Comparison of ENCODE assay signal across 8 cellular contexts in the genomic region with DNA sequence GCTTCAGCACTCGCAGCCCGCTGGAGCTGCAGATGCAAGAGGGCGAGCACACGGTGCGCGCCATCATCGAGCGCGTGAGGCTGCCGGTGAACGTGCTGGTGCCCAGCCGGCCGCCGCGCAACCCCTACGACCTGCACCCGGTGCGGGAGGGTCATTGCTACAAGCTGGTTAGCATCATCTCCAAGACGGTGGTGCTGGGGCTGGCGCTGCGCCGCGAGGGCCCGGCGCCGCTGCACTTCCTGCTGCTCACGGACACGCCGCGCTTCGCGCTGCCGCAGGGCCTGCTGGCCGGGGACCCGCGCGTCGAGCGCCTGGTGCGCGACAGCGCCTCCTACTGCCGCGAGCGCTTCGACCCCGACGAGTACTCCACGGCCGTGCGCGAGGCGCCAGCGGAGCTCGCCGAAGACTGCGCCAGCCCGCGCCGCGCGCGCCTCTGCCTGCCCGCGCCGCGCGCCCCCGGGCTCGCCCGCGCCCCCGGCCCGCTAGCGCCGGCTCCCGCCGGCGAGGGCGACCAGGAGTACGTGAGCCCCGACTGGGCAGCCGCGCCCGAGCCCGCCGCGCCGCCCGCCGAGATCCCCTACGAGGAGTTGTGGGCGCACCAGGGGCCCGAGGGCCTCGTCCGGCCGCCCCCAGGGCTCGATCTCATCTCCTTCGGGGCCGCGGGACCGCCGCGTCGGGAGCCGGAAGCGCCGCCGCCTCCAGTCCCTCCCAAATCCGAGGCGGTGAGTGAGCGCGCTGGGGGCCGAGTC. TPM values are rescaled to one million over a fixed set of nuclear protein-coding genes. Genes with fewer than 3 reads are reported as not detected.
A peak's percentile ranks its signal among the peaks of the same experiment; 100 is the strongest.
DNase-seq lines count a peak whose midpoint lies in the region; ATAC-seq and TF ChIP-seq lines count a peak whose summit lies in the region.

No MANE protein-coding gene starts in this region.

- H3K4me1 Mint-ChIP-seq in WTC11: peaks cover 24% of the 10 kb centered on the region

- H3K4me3 Mint-ChIP-seq in WTC11: peak overlapping the region; percentile 66

- POLR2A ChIA-PET in WTC11 (lab: Charles Lee): interaction anchor here (0.9 to 1.4 kb wide), 2 partner anchors 12 to 306 kb away, joined by 3 to 5 read pairs; a partner anchor contains a TSS

- TF ChIP-seq POLR2A in GM19099 (IDR thresholded peaks at IDR 0.05; ENCODE audit: extremely low read depth, insufficient read length, low read depth): peak; percentile 68

- H3K27me3 Mint-ChIP-seq in WTC11 (ENCODE audit: low read depth): peaks cover 19% of the 10 kb centered on the region

- TF ChIP-seq CTCF in WTC11 (IDR thresholded peaks at IDR 0.05): peak; percentile 56; the same call in 1 of the 2 replicates
- peak; percentile 52 to 68 for TF ChIP-seq CTCF in left lung (IDR thresholded peaks at IDR 0.05)

- DNase-seq in AG08395 (ENCODE audit: low spot score) (peak; percentile 93), WTC11 (ENCODE audit: low spot score) (peak; percentile 82), left lung (peak; percentile 89 to 97), inferior parietal cortex (ENCODE audit: extremely low spot score) (no peak)
- DNase-seq in central memory CD4-positive, alpha-beta T cell: peak; percentile 83
- DNase-seq in stimulated activated CD4-positive, alpha-beta T cell treated with anti-CD3 and anti-CD28 coated beads, Interleukin-4, amount 100 ng/mL, for 24 hours: peak; percentile 83

- peak overlapping the region; percentile 34 to 40 for H3K4me3 ChIP-seq in left lung

- peak; percentile 75 for ATAC-seq in HG03571 (IDR thresholded peaks at IDR 0.05; ENCODE audit: unreplicated experiment)
- ATAC-seq in WTC11: peak; percentile 77
- peak; percentile 96 for ATAC-seq in left lung

- no peak overlapping the region for H3K27ac ChIP-seq in left lung

- peaks cover 0 to 37% of the 10 kb centered on the region in 2 donors for H3K27me3 ChIP-seq in left lung

- no peaks in the 10 kb centered on the region for H3K9me3 ChIP-seq in left lung

- H3K4me1 ChIP-seq in left lung: peaks cover 0 to 22% of the 10 kb centered on the region in 2 donors

- CTCF ChIA-PET in WTC11 (lab: Charles Lee): interaction anchor here (0.5 to 5.7 kb wide), 21 partner anchors 8 to 832 kb away, joined by 3 to 53 read pairs (median 5); a partner anchor contains a TSS

- H3K9me3 Mint-ChIP-seq in WTC11: no peaks in the 10 kb centered on the region

- intact Hi-C loops in left lung (cut with DNase I): no loop called here

- peaks cover 0 to 4% of the 10 kb centered on the region in 2 donors for H3K36me3 ChIP-seq in left lung

- no peak overlapping the region for H3K27ac Mint-ChIP-seq in WTC11

- peaks cover 13% of the 10 kb centered on the region for H3K36me3 Mint-ChIP-seq in WTC11

TF ChIP-seq in WTC11, 78 proteins besides CTCF, POLR2A, EP300 and RAD21 (continues in another document):
- TF ChIP-seq, protein P1, sequence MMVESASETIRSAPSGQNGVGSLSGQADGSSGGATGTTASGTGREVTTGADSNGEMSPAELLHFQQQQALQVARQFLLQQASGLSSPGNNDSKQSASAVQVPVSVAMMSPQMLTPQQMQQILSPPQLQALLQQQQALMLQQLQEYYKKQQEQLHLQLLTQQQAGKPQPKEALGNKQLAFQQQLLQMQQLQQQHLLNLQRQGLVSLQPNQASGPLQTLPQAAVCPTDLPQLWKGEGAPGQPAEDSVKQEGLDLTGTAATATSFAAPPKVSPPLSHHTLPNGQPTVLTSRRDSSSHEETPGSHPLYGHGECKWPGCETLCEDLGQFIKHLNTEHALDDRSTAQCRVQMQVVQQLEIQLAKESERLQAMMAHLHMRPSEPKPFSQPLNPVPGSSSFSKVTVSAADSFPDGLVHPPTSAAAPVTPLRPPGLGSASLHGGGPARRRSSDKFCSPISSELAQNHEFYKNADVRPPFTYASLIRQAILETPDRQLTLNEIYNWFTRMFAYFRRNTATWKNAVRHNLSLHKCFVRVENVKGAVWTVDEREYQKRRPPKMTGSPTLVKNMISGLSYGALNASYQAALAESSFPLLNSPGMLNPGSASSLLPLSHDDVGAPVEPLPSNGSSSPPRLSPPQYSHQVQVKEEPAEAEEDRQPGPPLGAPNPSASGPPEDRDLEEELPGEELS (CRISPR knock-in tag; IDR thresholded peaks at IDR 0.05): peak; percentile 93
- TF ChIP-seq ZNF423 (CRISPR knock-in tag; IDR thresholded peaks at IDR 0.05) (no peak), ETV6 (CRISPR knock-in tag; IDR thresholded peaks at IDR 0.05) (peak; percentile 89), ELF4 (CRISPR knock-in tag; IDR thresholded peaks at IDR 0.05; ENCODE audit: low read depth) (peak; percentile 82; the same call in 1 of the 2 replicates), ZNF317 (CRISPR knock-in tag; IDR thresholded peaks at IDR 0.05; ENCODE audit: borderline replicate concordance, low read depth) (no peak), GTF2I (CRISPR knock-in tag; conservative IDR thresholded peaks at IDR 0.05) (no peak), TCF7 (CRISPR knock-in tag; IDR thresholded peaks at IDR 0.05; ENCODE audit: low read depth) (peak; percentile 88), MYBL2 (CRISPR knock-in tag; IDR thresholded peaks at IDR 0.05) (no peak), CREB1 (CRISPR knock-in tag; IDR thresholded peaks at IDR 0.05) (no peak), ZNF219 (CRISPR knock-in tag; IDR thresholded peaks at IDR 0.05; ENCODE audit: borderline replicate concordance) (0 out of 2 replicates have a peak, but pooled peaks have one; percentile 77), FOXP1 (CRISPR knock-in tag; IDR thresholded peaks at IDR 0.05; ENCODE audit: borderline replicate concordance) (peak; percentile 95), TEAD4 (CRISPR knock-in tag; IDR thresholded peaks at IDR 0.05) (0 out of 2 replicates have a peak, but pooled peaks have one; percentile 54), NFE2L1 (CRISPR knock-in tag; IDR thresholded peaks at IDR 0.05) (peak; percentile 68; the same call in 1 of the 2 replicates), NR2C2 (CRISPR knock-in tag; IDR thresholded peaks at IDR 0.05) (no peak)
- TF ChIP-seq, protein P2, sequence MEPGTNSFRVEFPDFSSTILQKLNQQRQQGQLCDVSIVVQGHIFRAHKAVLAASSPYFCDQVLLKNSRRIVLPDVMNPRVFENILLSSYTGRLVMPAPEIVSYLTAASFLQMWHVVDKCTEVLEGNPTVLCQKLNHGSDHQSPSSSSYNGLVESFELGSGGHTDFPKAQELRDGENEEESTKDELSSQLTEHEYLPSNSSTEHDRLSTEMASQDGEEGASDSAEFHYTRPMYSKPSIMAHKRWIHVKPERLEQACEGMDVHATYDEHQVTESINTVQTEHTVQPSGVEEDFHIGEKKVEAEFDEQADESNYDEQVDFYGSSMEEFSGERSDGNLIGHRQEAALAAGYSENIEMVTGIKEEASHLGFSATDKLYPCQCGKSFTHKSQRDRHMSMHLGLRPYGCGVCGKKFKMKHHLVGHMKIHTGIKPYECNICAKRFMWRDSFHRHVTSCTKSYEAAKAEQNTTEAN (CRISPR knock-in tag; IDR thresholded peaks at IDR 0.05): peak; percentile 40; the same call in 1 of the 2 replicates
- TF ChIP-seq, protein P3, sequence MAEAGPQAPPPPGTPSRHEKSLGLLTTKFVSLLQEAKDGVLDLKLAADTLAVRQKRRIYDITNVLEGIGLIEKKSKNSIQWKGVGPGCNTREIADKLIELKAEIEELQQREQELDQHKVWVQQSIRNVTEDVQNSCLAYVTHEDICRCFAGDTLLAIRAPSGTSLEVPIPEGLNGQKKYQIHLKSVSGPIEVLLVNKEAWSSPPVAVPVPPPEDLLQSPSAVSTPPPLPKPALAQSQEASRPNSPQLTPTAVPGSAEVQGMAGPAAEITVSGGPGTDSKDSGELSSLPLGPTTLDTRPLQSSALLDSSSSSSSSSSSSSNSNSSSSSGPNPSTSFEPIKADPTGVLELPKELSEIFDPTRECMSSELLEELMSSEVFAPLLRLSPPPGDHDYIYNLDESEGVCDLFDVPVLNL (CRISPR knock-in tag; IDR thresholded peaks at IDR 0.05; ENCODE audit: borderline replicate concordance, low read depth): peak; percentile 91
- TF ChIP-seq, protein P4, sequence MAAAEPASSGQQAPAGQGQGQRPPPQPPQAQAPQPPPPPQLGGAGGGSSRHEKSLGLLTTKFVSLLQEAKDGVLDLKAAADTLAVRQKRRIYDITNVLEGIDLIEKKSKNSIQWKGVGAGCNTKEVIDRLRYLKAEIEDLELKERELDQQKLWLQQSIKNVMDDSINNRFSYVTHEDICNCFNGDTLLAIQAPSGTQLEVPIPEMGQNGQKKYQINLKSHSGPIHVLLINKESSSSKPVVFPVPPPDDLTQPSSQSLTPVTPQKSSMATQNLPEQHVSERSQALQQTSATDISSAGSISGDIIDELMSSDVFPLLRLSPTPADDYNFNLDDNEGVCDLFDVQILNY (CRISPR knock-in tag; IDR thresholded peaks at IDR 0.05): peak; percentile 77; the same call in 1 of the 2 replicates
- TF ChIP-seq, protein P5, sequence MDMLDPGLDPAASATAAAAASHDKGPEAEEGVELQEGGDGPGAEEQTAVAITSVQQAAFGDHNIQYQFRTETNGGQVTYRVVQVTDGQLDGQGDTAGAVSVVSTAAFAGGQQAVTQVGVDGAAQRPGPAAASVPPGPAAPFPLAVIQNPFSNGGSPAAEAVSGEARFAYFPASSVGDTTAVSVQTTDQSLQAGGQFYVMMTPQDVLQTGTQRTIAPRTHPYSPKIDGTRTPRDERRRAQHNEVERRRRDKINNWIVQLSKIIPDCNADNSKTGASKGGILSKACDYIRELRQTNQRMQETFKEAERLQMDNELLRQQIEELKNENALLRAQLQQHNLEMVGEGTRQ (CRISPR knock-in tag; IDR thresholded peaks at IDR 0.05): peak; percentile 28; the same call in 1 of the 2 replicates
- TF ChIP-seq, protein P6, sequence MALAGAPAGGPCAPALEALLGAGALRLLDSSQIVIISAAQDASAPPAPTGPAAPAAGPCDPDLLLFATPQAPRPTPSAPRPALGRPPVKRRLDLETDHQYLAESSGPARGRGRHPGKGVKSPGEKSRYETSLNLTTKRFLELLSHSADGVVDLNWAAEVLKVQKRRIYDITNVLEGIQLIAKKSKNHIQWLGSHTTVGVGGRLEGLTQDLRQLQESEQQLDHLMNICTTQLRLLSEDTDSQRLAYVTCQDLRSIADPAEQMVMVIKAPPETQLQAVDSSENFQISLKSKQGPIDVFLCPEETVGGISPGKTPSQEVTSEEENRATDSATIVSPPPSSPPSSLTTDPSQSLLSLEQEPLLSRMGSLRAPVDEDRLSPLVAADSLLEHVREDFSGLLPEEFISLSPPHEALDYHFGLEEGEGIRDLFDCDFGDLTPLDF (CRISPR knock-in tag; IDR thresholded peaks at IDR 0.05): 0 out of 2 replicates have a peak, but pooled peaks have one; percentile 17

RNA-seq across cellular contexts. Expression of a gene that starts 11.8 kb away (rescaled TPM):
- 17.4 to 18.9 TPM (median 17.6 TPM) in 3 replicates for total RNA-seq in WTC11 (2021)
- 1 to 10 TPM; 2.4 to 4.5 TPM for total RNA-seq in left lung

RNA-seq across cellular contexts. Expression of a gene that starts 59.7 kb away (rescaled TPM):
- total RNA-seq in WTC11 (2021) (118 to 123 TPM (median 121 TPM) in 3 replicates), left lung (100 to 1,000 TPM; 126 to 144 TPM)
